Comparison of ENCODE assay signal across 9 cellular contexts in genomic region chr11:63574856-63575602, GRCh38.
A peak's percentile ranks its signal among the peaks of the same experiment; 100 is the strongest.
DNase-seq lines count a peak whose midpoint lies in the region; ATAC-seq and TF ChIP-seq lines count a peak whose summit lies in the region.
"Had no signal": no experiment of that assay in that cellular context is flagged by ENCODE, and none has a peak within 500 bp of the region (broad histone marks: within the 10 kb centered on the region; RNA-seq: fewer than 3 reads in every experiment).

No MANE protein-coding gene starts in this region.

- H3K27ac ChIP-seq in BLaER1: peak overlapping the region; percentile 69
- H3K27ac ChIP-seq in RWPE2 (ENCODE audit: poor library complexity, severe bottlenecking): no peak overlapping the region
- H3K27ac ChIP-seq in parathyroid adenoma: peak overlapping the region; percentile 53

- TF ChIP-seq CTCF in RWPE2 (IDR thresholded peaks at IDR 0.05; ENCODE audit: poor library complexity, severe bottlenecking): no peak
- no peak for TF ChIP-seq CTCF in fibroblast of pulmonary artery (IDR thresholded peaks at IDR 0.05; ENCODE audit: low read length, missing control alignments)
- no peak for TF ChIP-seq CTCF in parathyroid adenoma (IDR thresholded peaks at IDR 0.05)

- peaks cover 20% of the 10 kb centered on the region for H3K4me1 ChIP-seq in BLaER1
- peaks cover 4% of the 10 kb centered on the region for H3K4me1 ChIP-seq in RWPE2 (ENCODE audit: insufficient read depth, poor library complexity, severe bottlenecking)
- H3K4me1 ChIP-seq in parathyroid adenoma: peaks cover 4% of the 10 kb centered on the region

- H3K4me2 ChIP-seq in BLaER1: peak overlapping the region; percentile 79
- H3K4me2 ChIP-seq in parathyroid adenoma (ENCODE audit: low read length): no peak overlapping the region

- no peaks in the 10 kb centered on the region for H3K79me2 ChIP-seq in parathyroid adenoma

- H2AFZ ChIP-seq in parathyroid adenoma: peak overlapping the region; percentile 42

- no peaks in the 10 kb centered on the region for H4K20me1 ChIP-seq in BLaER1

- DNase-seq in RWPE2 (ENCODE audit: low spot score) (no peak), fibroblast of pulmonary artery (ENCODE audit: low read depth) (peak; percentile 24), RKO (ENCODE audit: low spot score) (no peak)
- DNase-seq in effector CD4-positive, alpha-beta T cell: no peak
- DNase-seq: activated CD8-positive, alpha-beta memory T cell treated with anti-CD3 and anti-CD28 coated beads, Interleukin-2, amount 50 U/mL, for 48 hours had no signal

- H3K27me3 ChIP-seq in BLaER1 (no peaks in the 10 kb centered on the region), RWPE2 (ENCODE audit: insufficient read depth, poor library complexity, severe bottlenecking) (no peaks in the 10 kb centered on the region), parathyroid adenoma (ENCODE audit: control insufficient read depth, insufficient read depth, low read length) (no peaks in the 10 kb centered on the region)

- peak; percentile 45; the same call in 1 of the 3 replicates for ATAC-seq in RWPE2 (ENCODE audit: low read depth)
- ATAC-seq in GM18870 (IDR thresholded peaks at IDR 0.05; ENCODE audit: unreplicated experiment): no peak
- no peak for ATAC-seq in GM18907 (IDR thresholded peaks at IDR 0.05; ENCODE audit: unreplicated experiment)

- H3K4me3 ChIP-seq in BLaER1: peak overlapping the region; percentile 49
- no peak overlapping the region for H3K4me3 ChIP-seq in RWPE2 (ENCODE audit: severe bottlenecking)
- peak overlapping the region; percentile 18 for H3K4me3 ChIP-seq in fibroblast of pulmonary artery (replicated peaks; ENCODE audit: low read depth, low read length)
- H3K4me3 ChIP-seq in parathyroid adenoma (ENCODE audit: low read depth, low read length): no peak overlapping the region

- H3K9ac ChIP-seq in BLaER1 (0 out of 2 replicates have a peak overlapping the region, but pooled peaks have one; percentile 9), parathyroid adenoma (no peak overlapping the region)

- peaks cover 5% of the 10 kb centered on the region for H3K9me3 ChIP-seq in BLaER1
- H3K9me3 ChIP-seq in RWPE2 (ENCODE audit: severe bottlenecking): peaks cover 3% of the 10 kb centered on the region
- no peaks in the 10 kb centered on the region for H3K9me3 ChIP-seq in parathyroid adenoma (ENCODE audit: control insufficient read depth, low read length)

- H3K36me3 ChIP-seq in BLaER1 (no peaks in the 10 kb centered on the region), RWPE2 (ENCODE audit: low read depth) (no peaks in the 10 kb centered on the region), parathyroid adenoma (ENCODE audit: control insufficient read depth, insufficient read depth, low read length) (no peaks in the 10 kb centered on the region)

Comparison
In these comparisons a context has a peak if more than half of its experiments do, and no peak if none do; other contexts are left out.
1. H3K4me3 ChIP-seq: peak in BLaER1 (single experiment) and fibroblast of pulmonary artery (single experiment); none in RWPE2 (single experiment) and parathyroid adenoma (single experiment).